10 cellular contexts compared by ENCODE assay signal in the genomic region with DNA sequence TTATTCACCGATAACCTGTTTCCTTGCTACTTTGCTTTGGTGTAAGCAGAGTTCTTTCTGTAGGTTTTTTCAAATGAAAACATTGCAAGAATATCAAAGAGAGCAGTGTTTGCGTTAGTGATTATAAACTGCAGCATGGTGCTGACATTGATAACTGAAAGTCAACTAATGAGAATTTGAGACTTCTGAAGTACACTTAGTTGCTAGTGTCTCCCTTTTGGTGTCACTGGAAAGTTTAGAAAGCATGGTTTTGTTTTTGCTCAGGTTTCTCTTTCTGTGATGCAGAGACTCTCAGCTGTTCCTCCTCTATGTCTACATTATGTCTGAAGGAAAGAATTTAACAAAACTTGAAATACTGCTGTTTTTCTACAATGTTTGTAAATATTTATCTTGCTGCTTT.
A peak's percentile ranks its signal among the peaks of the same experiment; 100 is the strongest.
DNase-seq lines count a peak whose midpoint lies in the region; ATAC-seq and TF ChIP-seq lines count a peak whose summit lies in the region.
"Had no signal": no experiment of that assay in that cellular context is flagged by ENCODE, and none has a peak within 500 bp of the region (broad histone marks: within the 10 kb centered on the region; RNA-seq: fewer than 3 reads in every experiment).

No MANE protein-coding gene starts in this region.

- H3K9me3 Mint-ChIP-seq in activated naive CD4-positive, alpha-beta T cell treated with anti-CD3 and anti-CD28 coated beads, Interleukin-2, amount 50 U/mL, for 72 hours, result no peaks in the 10 kb centered on the region

- H2AK5ac ChIP-seq in IMR-90 (ENCODE audit: low read depth, low read length), result no peak overlapping the region

- intact Hi-C loops in IMR-90 (cut with micrococcal nuclease), result no loop called here

- TF ChIP-seq POLR2A in IMR-90 (IDR thresholded peaks at IDR 0.05; ENCODE audit: low read depth, low read length), result no peak

- H3K27me3 ChIP-seq in IMR-90 (ENCODE audit: control insufficient read depth, insufficient read depth, low read length), result no peaks in the 10 kb centered on the region
- H3K27me3 ChIP-seq: neutrophil had no signal

- peaks cover 27% of the 10 kb centered on the region for H3K9me1 ChIP-seq in IMR-90 (ENCODE audit: insufficient read depth, low read length)

- H3K9ac ChIP-seq in IMR-90 (ENCODE audit: low read depth, low read length), result no peak overlapping the region

- no peak for DNase-seq in activated naive CD4-positive, alpha-beta T cell treated with anti-CD3 and anti-CD28 coated beads, Interleukin-2, amount 50 U/mL, for 72 hours (ENCODE audit: low spot score in 2 of 2)
- DNase-seq in activated naive CD4-positive, alpha-beta T cell treated with Interleukin-2 at 50 U/mL for 16 hours, result no peak
- DNase-seq in IMR-90, result no peak
- DNase-seq in stimulated activated naive CD8-positive, alpha-beta T cell treated with anti-CD3 and anti-CD28 coated beads, Interleukin-15, Interleukin-2, amounts not matched to agents 100 U/mL and 50 U/mL, for 24 hours, result no peak
- no peak for DNase-seq in HuH-7.5 (ENCODE audit: low spot score)
- no peak for DNase-seq in DMS114 treated with DMSO at 0.1 percent for 48 hours (lab: John Stamatoyannopoulos, UW; ENCODE audit: unreplicated experiment)
- DNase-seq in NCI-H446 treated with DMSO at 0.1 percent for 48 hours (lab: John Stamatoyannopoulos, UW), result no peak
- DNase-seq: effector memory CD4-positive, alpha-beta T cell had no signal

- peak overlapping the region in 1 of 2 donors; percentile 60 for H3K27ac Mint-ChIP-seq in activated naive CD4-positive, alpha-beta T cell treated with anti-CD3 and anti-CD28 coated beads, Interleukin-2, amount 50 U/mL, for 72 hours

- H2BK15ac ChIP-seq in IMR-90 (ENCODE audit: low read depth, low read length), result no peak overlapping the region

- no peak overlapping the region for H2AK9ac ChIP-seq in IMR-90 (replicated peaks; ENCODE audit: low read depth, low read length, poor library complexity)

- no peak for TF ChIP-seq RAD21 in IMR-90 (IDR thresholded peaks at IDR 0.05; ENCODE audit: low read length)

- in situ Hi-C loops in IMR-90 (cut with MboI; ENCODE audit: low sequenced_read_pairs), result loop anchor here (25.0 kb wide), 1 partner anchor 492 kb away; no protein-coding TSS in a partner anchor

- peaks cover 26% of the 10 kb centered on the region for H3K36me3 ChIP-seq in IMR-90 (ENCODE audit: control insufficient read depth, insufficient read depth, low read length)

- no peak overlapping the region for H3K4me2 ChIP-seq in IMR-90 (ENCODE audit: low read depth, low read length)

- no peak overlapping the region for H3K27ac ChIP-seq in IMR-90 (ENCODE audit: insufficient read depth, low read length)
- H3K27ac ChIP-seq: neutrophil had no signal

- no peak overlapping the region for H3K18ac ChIP-seq in IMR-90 (ENCODE audit: low read depth, low read length)

- H4K5ac ChIP-seq in IMR-90 (ENCODE audit: low read depth, low read length), result no peak overlapping the region

- dilution Hi-C loops in IMR-90 (cut with HindIII; ENCODE audit: low sequenced_read_pairs, unreplicated experiment), result no loop called here

- POLR2A ChIA-PET in IMR-90 (lab: Charles Lee; ENCODE audit: unreplicated experiment), result interaction anchor here (0.5 kb wide), 1 partner anchor 10 kb away, joined by 5 read pairs; no protein-coding TSS in a partner anchor

- H2BK5ac ChIP-seq in IMR-90 (ENCODE audit: low read depth, low read length, poor library complexity, severe bottlenecking), result no peak overlapping the region

- no peak overlapping the region for H2BK120ac ChIP-seq in IMR-90 (ENCODE audit: low read depth, low read length)

- H2BK20ac ChIP-seq in IMR-90 (ENCODE audit: low read depth, low read length), result no peak overlapping the region

- H3K14ac ChIP-seq in IMR-90 (replicated peaks; ENCODE audit: low read depth, low read length), result no peak overlapping the region

- no peak overlapping the region for H2AFZ ChIP-seq in IMR-90 (replicated peaks; ENCODE audit: low read length, poor library complexity)

- no peaks in the 10 kb centered on the region for H3K9me3 ChIP-seq in IMR-90 (ENCODE audit: control insufficient read depth, insufficient read depth, low read length)
- H3K9me3 ChIP-seq: neutrophil had no signal

- H3K79me1 ChIP-seq in IMR-90 (ENCODE audit: low read depth in 1 of 2, low read length in 2 of 2), result peaks cover 42 to 76% of the 10 kb centered on the region in 2 experiments

- H3K4me3 ChIP-seq in IMR-90 (ENCODE audit: insufficient read depth, low read depth, low read length), result no peak overlapping the region

- TF ChIP-seq CTCF in IMR-90 (conservative IDR thresholded peaks at IDR 0.05; ENCODE audit: low read depth, low read length), result no peak

- H3K4me1 ChIP-seq in IMR-90 (ENCODE audit: control insufficient read depth, insufficient read depth, low read length), result peaks cover 10% of the 10 kb centered on the region

- no peak overlapping the region for H3K4ac ChIP-seq in IMR-90 (ENCODE audit: low read depth, low read length)

- no peak overlapping the region for H3K23ac ChIP-seq in IMR-90 (ENCODE audit: low read depth, low read length)

- H4K91ac ChIP-seq in IMR-90 (ENCODE audit: insufficient read depth, low read depth, low read length), result no peak overlapping the region

- peaks cover 96% of the 10 kb centered on the region for H4K20me1 ChIP-seq in IMR-90 (ENCODE audit: insufficient read depth, low read length)

- H3K36me3 Mint-ChIP-seq in activated naive CD4-positive, alpha-beta T cell treated with anti-CD3 and anti-CD28 coated beads, Interleukin-2, amount 50 U/mL, for 72 hours, result peaks cover 5 to 63% of the 10 kb centered on the region in 2 donors

- H4K8ac ChIP-seq in IMR-90 (ENCODE audit: low read depth in 2 of 2, low read length in 2 of 2), result no peak overlapping the region

- no TSS peak for BruUV-seq in IMR-90 (replicated peaks; lab: Mats Ljungman, UMichigan)

- no CpG with 5 or more reads among the region's 2 CpGs for WGBS in IMR-90 (ENCODE audit: extremely low coverage in 2 of 2, insufficient read length in 1 of 2), 2 experiments

- CTCF ChIA-PET in IMR-90 (lab: Yijun Ruan, JAX), result interaction anchor here (0.8 kb wide), 1 partner anchor 56 kb away, joined by 3 read pairs; no protein-coding TSS in a partner anchor

- no peak overlapping the region for H3K56ac ChIP-seq in IMR-90 (ENCODE audit: extremely low read depth, insufficient read depth, low read length)

- ATAC-seq in activated naive CD4-positive, alpha-beta T cell treated with anti-CD3 and anti-CD28 coated beads, Interleukin-2, amount 50 U/mL, for 72 hours, result peak; percentile 46 to 83
- peak; percentile 65 for ATAC-seq in HG02588 (IDR thresholded peaks at IDR 0.05; ENCODE audit: unreplicated experiment)
- ATAC-seq in IMR-90 (ENCODE audit: low read depth), result 0 out of 2 replicates have a peak, but pooled peaks have one; percentile 13
- peak; percentile 58 for ATAC-seq in stimulated activated naive CD8-positive, alpha-beta T cell treated with anti-CD3 and anti-CD28 coated beads, Interleukin-15, Interleukin-2, amounts not matched to agents 100 U/mL and 50 U/mL, for 24 hours

TF ChIP-seq in IMR-90, 13 proteins besides CTCF, POLR2A, EP300 and RAD21:
- TF ChIP-seq MAZ (IDR thresholded peaks at IDR 0.05; ENCODE audit: borderline replicate concordance, low read depth, low read length), result no peak
- TF ChIP-seq CEBPB (IDR thresholded peaks at IDR 0.05; ENCODE audit: low read depth, low read length), result no peak
- no peak for TF ChIP-seq MXI1 (IDR thresholded peaks at IDR 0.05; ENCODE audit: borderline replicate concordance, low read depth, low read length)
- TF ChIP-seq BHLHE40 (IDR thresholded peaks at IDR 0.05; ENCODE audit: low read depth, low read length), result no peak
- TF ChIP-seq MAFK (IDR thresholded peaks at IDR 0.05; ENCODE audit: low read depth, low read length), result no peak
- no peak for TF ChIP-seq RFX5 (IDR thresholded peaks at IDR 0.05; ENCODE audit: low read depth, low read length)
- TF ChIP-seq NFE2L2 (IDR thresholded peaks at IDR 0.05; ENCODE audit: low read depth, low read length), result no peak
- TF ChIP-seq FOS (IDR thresholded peaks at IDR 0.05; ENCODE audit: low read depth, low read length), result no peak
- TF ChIP-seq SMC3 (IDR thresholded peaks at IDR 0.05; ENCODE audit: low read depth, low read length), result no peak
- TF ChIP-seq, protein P1, sequence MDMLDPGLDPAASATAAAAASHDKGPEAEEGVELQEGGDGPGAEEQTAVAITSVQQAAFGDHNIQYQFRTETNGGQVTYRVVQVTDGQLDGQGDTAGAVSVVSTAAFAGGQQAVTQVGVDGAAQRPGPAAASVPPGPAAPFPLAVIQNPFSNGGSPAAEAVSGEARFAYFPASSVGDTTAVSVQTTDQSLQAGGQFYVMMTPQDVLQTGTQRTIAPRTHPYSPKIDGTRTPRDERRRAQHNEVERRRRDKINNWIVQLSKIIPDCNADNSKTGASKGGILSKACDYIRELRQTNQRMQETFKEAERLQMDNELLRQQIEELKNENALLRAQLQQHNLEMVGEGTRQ (IDR thresholded peaks at IDR 0.05; ENCODE audit: low read depth, low read length), result no peak
- no peak for TF ChIP-seq CHD1 (IDR thresholded peaks at IDR 0.05; ENCODE audit: low read depth, low read length)

Comparison
In these comparisons a context has a peak if more than half of its experiments do, and no peak if none do; other contexts are left out.
1. ATAC-seq: peak in every context shown above with its lines; median percentile 65 in HG02588; 64 in activated naive CD4-positive, alpha-beta T cell treated with anti-CD3 and anti-CD28 coated beads, Interleukin-2, amount 50 U/mL, for 72 hours; 58 in stimulated activated naive CD8-positive, alpha-beta T cell treated with anti-CD3 and anti-CD28 coated beads, Interleukin-15, Interleukin-2, amounts not matched to agents 100 U/mL and 50 U/mL, for 24 hours; 13 in IMR-90.